Comparison of ENCODE assay signal across 8 cellular contexts in genomic region chr11:12111482-12112149, GRCh38. TPM values are rescaled to one million over a fixed set of nuclear protein-coding genes. Genes with fewer than 3 reads are reported as not detected.
DNase-seq lines count a peak whose midpoint lies in the region; ATAC-seq and TF ChIP-seq lines count a peak whose summit lies in the region.

No MANE protein-coding gene starts in this region.

- H4K20me1 ChIP-seq in smooth muscle cell (ENCODE audit: low read depth) = peaks cover 40% of the 10 kb centered on the region

- H3K27ac ChIP-seq in iPS-18a (ENCODE audit: low read length) (no peak overlapping the region), smooth muscle cell (ENCODE audit: low read depth) (peak overlapping the region; percentile 87)

- H3K36me3 ChIP-seq in iPS-18a (ENCODE audit: control insufficient read depth, low read depth, low read length) (no peaks in the 10 kb centered on the region), smooth muscle cell (ENCODE audit: low read depth) (no peaks in the 10 kb centered on the region)

- H2AFZ ChIP-seq in smooth muscle cell (ENCODE audit: low read depth) = no peak overlapping the region

- peaks cover 29% of the 10 kb centered on the region for H3K4me1 Mint-ChIP-seq in activated naive CD8-positive, alpha-beta T cell treated with anti-CD3 and anti-CD28 coated beads, Interleukin-2, amount 10 ng/mL, durations not matched to agents 7 days and 5 days

- H3K4me1 ChIP-seq in iPS-18a (ENCODE audit: control insufficient read depth, low read depth, low read length) (peaks cover 3% of the 10 kb centered on the region), smooth muscle cell (ENCODE audit: low read depth) (peaks cover 15% of the 10 kb centered on the region)

- H3K9me3 ChIP-seq in iPS-18a (ENCODE audit: control insufficient read depth, low read depth, low read length) = no peaks in the 10 kb centered on the region
- H3K9me3 ChIP-seq in smooth muscle cell (replicated peaks; ENCODE audit: low read depth) = no peaks in the 10 kb centered on the region

- H3K79me2 ChIP-seq in smooth muscle cell (ENCODE audit: low read depth) = peaks cover 62% of the 10 kb centered on the region

- POLR2A ChIA-PET in activated naive CD8-positive, alpha-beta T cell treated with anti-CD3 and anti-CD28 coated beads, Interleukin-2, amount 10 ng/mL, durations not matched to agents 7 days and 5 days (lab: Charles Lee) = interaction anchor here (1.1 to 2.2 kb wide), 3 partner anchors 24 to 124 kb away, joined by 3 to 6 read pairs (median 6); no protein-coding TSS in a partner anchor

- no peak for TF ChIP-seq CTCF in smooth muscle cell (IDR thresholded peaks at IDR 0.05; ENCODE audit: borderline replicate concordance, insufficient read depth, poor library complexity, severe bottlenecking)

- peak overlapping the region; percentile 40 for H3K27ac Mint-ChIP-seq in activated naive CD8-positive, alpha-beta T cell treated with anti-CD3 and anti-CD28 coated beads, Interleukin-2, amount 10 ng/mL, durations not matched to agents 7 days and 5 days

- H3K27me3 Mint-ChIP-seq in activated naive CD8-positive, alpha-beta T cell treated with anti-CD3 and anti-CD28 coated beads, Interleukin-2, amount 10 ng/mL, durations not matched to agents 7 days and 5 days = peaks cover 3% of the 10 kb centered on the region

- H3F3A ChIP-seq in smooth muscle cell (ENCODE audit: low read depth) = peaks cover 6% of the 10 kb centered on the region

- no peaks in the 10 kb centered on the region for H3K9me3 Mint-ChIP-seq in activated naive CD8-positive, alpha-beta T cell treated with anti-CD3 and anti-CD28 coated beads, Interleukin-2, amount 10 ng/mL, durations not matched to agents 7 days and 5 days

- H3K4me3 ChIP-seq in iPS-18a (ENCODE audit: low read length) = peak overlapping the region; percentile 74
- H3K4me3 ChIP-seq in smooth muscle cell = peak overlapping the region; percentile 88

- H3K27me3 ChIP-seq in iPS-18a (ENCODE audit: control insufficient read depth, insufficient read depth, low read length) = peaks cover 38% of the 10 kb centered on the region
- no peaks in the 10 kb centered on the region for H3K27me3 ChIP-seq in smooth muscle cell (ENCODE audit: low read depth)

- no peak for ATAC-seq in activated naive CD8-positive, alpha-beta T cell treated with anti-CD3 and anti-CD28 coated beads, Interleukin-2, amount 10 ng/mL, durations not matched to agents 7 days and 5 days (ENCODE audit: low read depth)
- no peak for ATAC-seq in activated CD4-positive, CD25-positive, alpha-beta regulatory T cell treated with anti-CD3 and anti-CD28 coated beads, Interleukin-2, amount 50 U/mL, for 24 hours

- peak overlapping the region; percentile 85 for H3K4me3 Mint-ChIP-seq in activated naive CD8-positive, alpha-beta T cell treated with anti-CD3 and anti-CD28 coated beads, Interleukin-2, amount 10 ng/mL, durations not matched to agents 7 days and 5 days

- peak overlapping the region; percentile 95 for H3K4me2 ChIP-seq in smooth muscle cell

- DNase-seq in DMS79 treated with DMSO at 0.1 percent for 48 hours (lab: John Stamatoyannopoulos, UW) (peak; percentile 26), DMS79 (lab: John Stamatoyannopoulos, UW) (no peak), smooth muscle cell (lab: John Stamatoyannopoulos, UW; ENCODE audit: unreplicated experiment) (no peak), GDM1 (lab: John Stamatoyannopoulos, UW) (no peak), A172 (ENCODE audit: low spot score) (no peak)
- DNase-seq in activated naive CD8-positive, alpha-beta T cell treated with anti-CD3 and anti-CD28 coated beads, Interleukin-2, amount 10 ng/mL, durations not matched to agents 7 days and 5 days = no peak

- no peaks in the 10 kb centered on the region for H3K36me3 Mint-ChIP-seq in activated naive CD8-positive, alpha-beta T cell treated with anti-CD3 and anti-CD28 coated beads, Interleukin-2, amount 10 ng/mL, durations not matched to agents 7 days and 5 days

- 32% methylated on average over 13 of the region's 13 CpGs for WGBS in smooth muscle cell (ENCODE audit: low lambda C conversion rate)

- H3K9ac ChIP-seq in iPS-18a (ENCODE audit: low read length) = no peak overlapping the region
- peak overlapping the region; percentile 87 for H3K9ac ChIP-seq in smooth muscle cell (ENCODE audit: low read depth)

RNA-seq across cellular contexts. Expression of gene MICAL2, which starts 1.2 kb away (rescaled TPM):
- 10 to 100 TPM; 36.9 to 42.6 TPM for total RNA-seq in activated naive CD8-positive, alpha-beta T cell treated with anti-CD3 and anti-CD28 coated beads, Interleukin-2, amount 10 ng/mL, durations not matched to agents 7 days and 5 days
- total RNA-seq in smooth muscle cell = 278 and 287 TPM in 2 replicates
- 158 and 161 TPM in 2 replicates for polyA plus RNA-seq in smooth muscle cell
- total RNA-seq in A172 (2014; rRNA removed; shearing (Covaris generic)) = 95.3 and 148 TPM in 2 replicates
